In the genomic region with DNA sequence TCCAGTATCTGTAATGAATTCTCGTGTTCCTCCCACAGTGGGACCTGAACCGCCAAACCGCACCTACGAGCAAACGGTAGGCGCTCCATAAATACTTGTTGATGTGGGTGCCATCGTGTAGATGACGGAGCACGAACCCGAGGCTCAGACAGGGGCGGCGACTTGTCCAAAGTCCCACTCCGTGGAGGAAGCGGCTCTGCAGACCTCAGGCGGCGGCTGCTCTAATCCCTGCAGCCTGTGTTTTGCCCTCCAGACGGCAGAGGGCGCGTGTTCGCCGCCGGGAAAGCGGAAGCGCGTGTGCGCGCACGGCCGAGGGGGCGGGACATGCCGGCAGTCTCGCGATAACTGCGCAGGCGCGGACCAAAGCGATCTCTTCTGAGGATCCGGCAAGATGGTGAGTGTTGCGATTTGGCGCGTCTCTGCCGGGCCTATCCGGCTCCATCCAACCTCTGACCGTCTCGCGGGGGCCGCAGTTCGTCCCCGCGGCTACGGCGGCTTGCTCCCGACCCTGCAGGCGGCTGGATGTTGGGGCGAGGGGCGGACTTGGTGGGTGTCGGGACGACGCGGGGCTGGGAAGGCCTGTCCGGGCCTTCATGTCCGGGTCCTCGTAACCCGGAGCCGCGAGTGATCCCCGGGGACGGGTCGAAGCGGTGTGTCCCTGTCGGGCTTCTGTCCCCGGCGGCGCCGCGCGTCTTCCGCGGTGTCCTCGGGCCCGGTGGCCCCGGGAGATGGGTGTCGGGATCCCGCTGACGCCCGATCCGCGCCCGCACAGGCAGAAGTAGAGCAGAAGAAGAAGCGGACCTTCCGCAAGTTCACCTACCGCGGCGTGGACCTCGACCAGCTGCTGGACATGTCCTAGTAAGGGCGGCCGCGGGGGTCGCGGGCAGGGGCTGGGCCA, we compare ENCODE assay signal across 8 cellular contexts. TPM values are rescaled to one million over a fixed set of nuclear protein-coding genes. Genes with fewer than 3 reads are reported as not detected.
DNase-seq lines count a peak whose midpoint lies in the region; ATAC-seq and TF ChIP-seq lines count a peak whose summit lies in the region.

Gene RPS15, plus strand, starts transcription at position 362 of the 898 bp plus-strand sequence. Its CDS starts 30 bp downstream, at position 392.

- no peaks in the 10 kb centered on the region for H3K36me3 ChIP-seq in parathyroid adenoma (ENCODE audit: control insufficient read depth, insufficient read depth, low read length)
- H3K36me3 ChIP-seq in tibial artery, result peaks cover 51 to 64% (median 58%) of the 10 kb centered on the region in 3 donors

- POLR2A ChIA-PET in activated naive CD8-positive, alpha-beta T cell treated with anti-CD3 and anti-CD28 coated beads, Interleukin-2, amount 10 ng/mL, durations not matched to agents 7 days and 5 days (lab: Charles Lee), result interaction anchor here (0.8 to 2.3 kb wide), 5 partner anchors 26 to 29 kb away, joined by 3 to 12 read pairs (median 4); no protein-coding TSS in a partner anchor

- no peaks in the 10 kb centered on the region for H3K27me3 Mint-ChIP-seq in activated naive CD8-positive, alpha-beta T cell treated with anti-CD3 and anti-CD28 coated beads, Interleukin-2, amount 10 ng/mL, durations not matched to agents 7 days and 5 days

- ATAC-seq in HG02642 (IDR thresholded peaks at IDR 0.05; ENCODE audit: poor library complexity, unreplicated experiment) (peak; percentile 80), Right ventricle myocardium inferior (peak; percentile 92)
- ATAC-seq in activated naive CD8-positive, alpha-beta T cell treated with anti-CD3 and anti-CD28 coated beads, Interleukin-2, amount 10 ng/mL, durations not matched to agents 7 days and 5 days (ENCODE audit: low read depth), result peak; percentile 84

- peaks cover 25% of the 10 kb centered on the region for H3K36me3 Mint-ChIP-seq in activated naive CD8-positive, alpha-beta T cell treated with anti-CD3 and anti-CD28 coated beads, Interleukin-2, amount 10 ng/mL, durations not matched to agents 7 days and 5 days

- TF ChIP-seq CTCF in GM12864 (IDR thresholded peaks at IDR 0.05; ENCODE audit: low read depth, low read length, missing control alignments) (peak; percentile 92), parathyroid adenoma (IDR thresholded peaks at IDR 0.05) (peak; percentile 98), tibial artery (IDR thresholded peaks at IDR 0.05) (peak; percentile 93 to 94)

- H3K4me1 ChIP-seq in parathyroid adenoma (peaks cover 5% of the 10 kb centered on the region), tibial artery (peaks cover 0 to 25% (median 21%) of the 10 kb centered on the region in 4 donors)

- H3K27ac ChIP-seq in parathyroid adenoma (peak within 1 kb of the TSS; percentile 85), tibial artery (peak within 1 kb of the TSS; percentile 79 to 82)

- H3K9me3 Mint-ChIP-seq in activated naive CD8-positive, alpha-beta T cell treated with anti-CD3 and anti-CD28 coated beads, Interleukin-2, amount 10 ng/mL, durations not matched to agents 7 days and 5 days, result no peaks in the 10 kb centered on the region

- H3K4me3 ChIP-seq in GM12864 (ENCODE audit: low read depth, low read length) (peak within 1 kb of the TSS; percentile 74), parathyroid adenoma (ENCODE audit: low read depth, low read length) (peak within 1 kb of the TSS; percentile 83), tibial artery (peak within 1 kb of the TSS; percentile 72 to 91)

- DNase-seq in GM12864 (ENCODE audit: low read depth) (peak; percentile 85), NCI-H1417 (lab: John Stamatoyannopoulos, UW) (peak; percentile 95 to 98 (median 97)), SW 1271 (lab: John Stamatoyannopoulos, UW) (peak; percentile 76 to 87), Right ventricle myocardium inferior (ENCODE audit: missing footprints) (peak; percentile 98), tibial artery (peak; percentile 87 to 96)
- DNase-seq in activated naive CD8-positive, alpha-beta T cell treated with anti-CD3 and anti-CD28 coated beads, Interleukin-2, amount 10 ng/mL, durations not matched to agents 7 days and 5 days, result peak; percentile 99

- peaks cover 9% of the 10 kb centered on the region for H3K4me1 Mint-ChIP-seq in activated naive CD8-positive, alpha-beta T cell treated with anti-CD3 and anti-CD28 coated beads, Interleukin-2, amount 10 ng/mL, durations not matched to agents 7 days and 5 days

- peak within 1 kb of the TSS; percentile 99 for H3K4me3 Mint-ChIP-seq in activated naive CD8-positive, alpha-beta T cell treated with anti-CD3 and anti-CD28 coated beads, Interleukin-2, amount 10 ng/mL, durations not matched to agents 7 days and 5 days

- H2AFZ ChIP-seq in parathyroid adenoma, result peak within 1 kb of the TSS; percentile 93

- peak within 1 kb of the TSS; percentile 94 for H3K4me2 ChIP-seq in parathyroid adenoma (ENCODE audit: low read length)

- H3K9ac ChIP-seq in parathyroid adenoma, result peak within 1 kb of the TSS; percentile 88

- no peaks in the 10 kb centered on the region for H3K9me3 ChIP-seq in parathyroid adenoma (ENCODE audit: control insufficient read depth, low read length)
- H3K9me3 ChIP-seq in tibial artery, result no peaks in the 10 kb centered on the region

- H3K27me3 ChIP-seq in parathyroid adenoma (ENCODE audit: control insufficient read depth, insufficient read depth, low read length) (no peaks in the 10 kb centered on the region), tibial artery (no peaks in the 10 kb centered on the region)

- H3K27ac Mint-ChIP-seq in activated naive CD8-positive, alpha-beta T cell treated with anti-CD3 and anti-CD28 coated beads, Interleukin-2, amount 10 ng/mL, durations not matched to agents 7 days and 5 days, result peak within 1 kb of the TSS; percentile 99

- intact Hi-C loops in Right ventricle myocardium inferior (cut with DNase I) (no loop called here), tibial artery (cut with DNase I; ENCODE audit: low total_unique reads) (no loop called here)

- H3K79me2 ChIP-seq in parathyroid adenoma, result peaks cover 3% of the 10 kb centered on the region

RNA-seq across cellular contexts. Expression of gene RPS15, which starts in this region (rescaled TPM):
- 1,000 to 10,000 TPM; 1,438 to 1,457 TPM for total RNA-seq in activated naive CD8-positive, alpha-beta T cell treated with anti-CD3 and anti-CD28 coated beads, Interleukin-2, amount 10 ng/mL, durations not matched to agents 7 days and 5 days
- total RNA-seq in Right ventricle myocardium inferior, result 695 TPM

Comparison
In these comparisons a context has a peak if more than half of its experiments do, and no peak if none do; other contexts are left out.
1. Peak in every context shown above with its lines: DNase-seq, ATAC-seq, H3K4me3 ChIP-seq and H3K27ac ChIP-seq.